ENCODE assay signal across 13 cellular contexts in genomic region chr2:8581048-8581561, GRCh38.
DNase-seq lines count a peak whose midpoint lies in the region; ATAC-seq and TF ChIP-seq lines count a peak whose summit lies in the region.
"Had no signal": no experiment of that assay in that cellular context is flagged by ENCODE, and none has a peak within 500 bp of the region (broad histone marks: within the 10 kb centered on the region; RNA-seq: fewer than 3 reads in every experiment).

No MANE protein-coding gene starts in this region.

- H3K9me3 Mint-ChIP-seq in activated CD4-positive, alpha-beta T cell treated with anti-CD3 and anti-CD28 coated beads, Interleukin-2, amount 10 ng/mL, durations not matched to agents 7 days and 5 days: no peaks in the 10 kb centered on the region

- H3K79me2 ChIP-seq in Loucy (ENCODE audit: insufficient read depth, low read length): no peaks in the 10 kb centered on the region

- no peaks in the 10 kb centered on the region for H3K27me3 ChIP-seq in Loucy (ENCODE audit: insufficient read depth, low read length, poor library complexity, severe bottlenecking)
- H3K27me3 ChIP-seq in colonic mucosa: no peaks in the 10 kb centered on the region
- H3K27me3 ChIP-seq in spleen (replicated peaks in 1 of 7): peaks cover 0 to under 1% (median 0%) of the 10 kb centered on the region in 7 donors

- H3K36me3 ChIP-seq in Loucy (ENCODE audit: insufficient read depth, low read length) (no peaks in the 10 kb centered on the region), colonic mucosa (no peaks in the 10 kb centered on the region), spleen (no peaks in the 10 kb centered on the region)
- H3K36me3 ChIP-seq: lower lobe of right lung, thoracic aorta had no signal

- H3K36me3 Mint-ChIP-seq in activated CD4-positive, alpha-beta T cell treated with anti-CD3 and anti-CD28 coated beads, Interleukin-2, amount 10 ng/mL, durations not matched to agents 7 days and 5 days (ENCODE audit: low read depth): no peaks in the 10 kb centered on the region
- no peaks in the 10 kb centered on the region for H3K36me3 Mint-ChIP-seq in T-helper 17 cell (ENCODE audit: low read depth)

- H3K27me3 Mint-ChIP-seq in activated CD4-positive, alpha-beta T cell treated with anti-CD3 and anti-CD28 coated beads, Interleukin-2, amount 10 ng/mL, durations not matched to agents 7 days and 5 days: peaks cover 7% of the 10 kb centered on the region
- H3K27me3 Mint-ChIP-seq in T-helper 17 cell: no peaks in the 10 kb centered on the region

- intact Hi-C loops in colonic mucosa (cut with DNase I): no loop called here
- intact Hi-C loops in spleen (cut with DNase I; ENCODE audit: low total_unique reads): no loop called here

- no peak for TF ChIP-seq POLR2A in spleen (IDR thresholded peaks at IDR 0.05)

- no peak overlapping the region for H3K27ac ChIP-seq in colonic mucosa
- H3K27ac ChIP-seq in spleen: peak overlapping the region in 4 of 8 donors; percentile 22 to 86 (median 38)
- H3K27ac ChIP-seq: lower lobe of right lung, thoracic aorta had no signal

- no peaks in the 10 kb centered on the region for H4K20me1 ChIP-seq in Loucy (ENCODE audit: insufficient read depth, low read length, poor library complexity, severe bottlenecking)

- no peaks in the 10 kb centered on the region for H3K9me2 ChIP-seq in Loucy (replicated peaks; ENCODE audit: low read depth, low read length)

- no peak overlapping the region for H3K4me2 ChIP-seq in Loucy (ENCODE audit: low read depth, low read length, poor library complexity, severe bottlenecking)

- POLR2A ChIA-PET in activated CD4-positive, alpha-beta T cell treated with anti-CD3 and anti-CD28 coated beads, Interleukin-2, amount 10 ng/mL, durations not matched to agents 7 days and 5 days (lab: Charles Lee): no interaction called here

- H3F3A ChIP-seq in Loucy (ENCODE audit: low read depth): no peaks in the 10 kb centered on the region

- WGBS in spleen, 5 donors: 48 to 74% (median 69%) methylated on average over 5 to 7 of the region's 7 CpGs

- no peak overlapping the region for H3K4me3 ChIP-seq in Loucy (ENCODE audit: low read length, poor library complexity, severe bottlenecking)
- no peak overlapping the region for H3K4me3 ChIP-seq in colonic mucosa
- H3K4me3 ChIP-seq in spleen: no peak overlapping the region
- H3K4me3 ChIP-seq: lower lobe of right lung, thoracic aorta had no signal

- TF ChIP-seq CTCF in Loucy (conservative IDR thresholded peaks at IDR 0.05; ENCODE audit: low read length): no peak
- TF ChIP-seq CTCF in colonic mucosa (IDR thresholded peaks at IDR 0.05): no peak
- TF ChIP-seq CTCF in spleen (IDR thresholded peaks at IDR 0.05 in 8 of 11, conservative IDR thresholded peaks at IDR 0.05 in 3 of 11): no peak

- no peak for DNase-seq in activated CD4-positive, alpha-beta T cell treated with anti-CD3 and anti-CD28 coated beads, Interleukin-2, amount 10 ng/mL, durations not matched to agents 7 days and 5 days
- DNase-seq in activated CD4-positive, alpha-beta T cell treated with anti-CD3 and anti-CD28 coated beads, Interleukin-2, amount 50 U/mL, for 4 hours: no peak
- peak; percentile 70 for DNase-seq in colonic mucosa
- DNase-seq in spleen: peak; percentile 79
- no peak for DNase-seq in T-helper 17 cell
- DNase-seq: lower lobe of right lung, occipital lobe had no signal

- H3K9me3 ChIP-seq in Loucy (ENCODE audit: insufficient read depth, low read depth, low read length): no peaks in the 10 kb centered on the region
- no peaks in the 10 kb centered on the region for H3K9me3 ChIP-seq in colonic mucosa
- H3K9me3 ChIP-seq in spleen: no peaks in the 10 kb centered on the region
- H3K9me3 ChIP-seq in T-helper 17 cell (ENCODE audit: control insufficient read depth, low read length, poor library complexity, severe bottlenecking): no peaks in the 10 kb centered on the region
- H3K9me3 ChIP-seq: lower lobe of right lung, thoracic aorta had no signal

- H2AFZ ChIP-seq in Loucy (ENCODE audit: low read length): 0 out of 2 replicates have a peak overlapping the region, but pooled peaks have one; percentile 37

- CTCF ChIA-PET in activated CD4-positive, alpha-beta T cell treated with anti-CD3 and anti-CD28 coated beads, Interleukin-2, amount 10 ng/mL, durations not matched to agents 7 days and 5 days (lab: Charles Lee): interaction anchor here (0.6 to 0.8 kb wide), 2 partner anchors 10 to 1057 kb away, joined by 3 read pairs; no protein-coding TSS in a partner anchor

- H3K4me1 Mint-ChIP-seq in activated CD4-positive, alpha-beta T cell treated with anti-CD3 and anti-CD28 coated beads, Interleukin-2, amount 10 ng/mL, durations not matched to agents 7 days and 5 days: peaks cover 40% of the 10 kb centered on the region
- H3K4me1 Mint-ChIP-seq in T-helper 17 cell: peaks cover 26% of the 10 kb centered on the region

- peaks cover 46% of the 10 kb centered on the region for H3K4me1 ChIP-seq in Loucy (ENCODE audit: insufficient read depth, low read length, poor library complexity, severe bottlenecking)
- H3K4me1 ChIP-seq in colonic mucosa: peaks cover 5% of the 10 kb centered on the region
- H3K4me1 ChIP-seq in spleen: peaks cover 26 to 95% (median 58%) of the 10 kb centered on the region in 6 donors

- H3K27ac Mint-ChIP-seq in activated CD4-positive, alpha-beta T cell treated with anti-CD3 and anti-CD28 coated beads, Interleukin-2, amount 10 ng/mL, durations not matched to agents 7 days and 5 days: peak overlapping the region; percentile 70
- H3K27ac Mint-ChIP-seq in T-helper 17 cell: no peak overlapping the region

- H3K9ac ChIP-seq in Loucy (ENCODE audit: low read depth, low read length, poor library complexity, severe bottlenecking) (no peak overlapping the region), colonic mucosa (ENCODE audit: low read depth in 2 of 2, low read length in 2 of 2) (peak overlapping the region in 1 of 2 donors; percentile 1)

- no peak for ATAC-seq in T-helper 17 cell
- ATAC-seq in GM18870 (IDR thresholded peaks at IDR 0.05; ENCODE audit: unreplicated experiment): no peak
- no peak for ATAC-seq in HG02571 (IDR thresholded peaks at IDR 0.05; ENCODE audit: unreplicated experiment)
- ATAC-seq: activated CD4-positive, CD25-positive, alpha-beta regulatory T cell treated with anti-CD3 and anti-CD28 coated beads, Interleukin-2, amount 50 U/mL, for 24 hours; HCT116; lower lobe of right lung had no signal

- H3K4me3 Mint-ChIP-seq in activated CD4-positive, alpha-beta T cell treated with anti-CD3 and anti-CD28 coated beads, Interleukin-2, amount 10 ng/mL, durations not matched to agents 7 days and 5 days: no peak overlapping the region
- no peak overlapping the region for H3K4me3 Mint-ChIP-seq in T-helper 17 cell

Comparison
In these comparisons a context has a peak if more than half of its experiments do, and no peak if none do; other contexts are left out.
1. DNase-seq: peak in colonic mucosa (single experiment) and spleen (single experiment); none in activated CD4-positive, alpha-beta T cell treated with anti-CD3 and anti-CD28 coated beads, Interleukin-2, amount 10 ng/mL, durations not matched to agents 7 days and 5 days (single experiment), activated CD4-positive, alpha-beta T cell treated with anti-CD3 and anti-CD28 coated beads, Interleukin-2, amount 50 U/mL, for 4 hours (0 of 2) and T-helper 17 cell (0 of 3).